8 cellular contexts compared by ENCODE assay signal in the genomic region with DNA sequence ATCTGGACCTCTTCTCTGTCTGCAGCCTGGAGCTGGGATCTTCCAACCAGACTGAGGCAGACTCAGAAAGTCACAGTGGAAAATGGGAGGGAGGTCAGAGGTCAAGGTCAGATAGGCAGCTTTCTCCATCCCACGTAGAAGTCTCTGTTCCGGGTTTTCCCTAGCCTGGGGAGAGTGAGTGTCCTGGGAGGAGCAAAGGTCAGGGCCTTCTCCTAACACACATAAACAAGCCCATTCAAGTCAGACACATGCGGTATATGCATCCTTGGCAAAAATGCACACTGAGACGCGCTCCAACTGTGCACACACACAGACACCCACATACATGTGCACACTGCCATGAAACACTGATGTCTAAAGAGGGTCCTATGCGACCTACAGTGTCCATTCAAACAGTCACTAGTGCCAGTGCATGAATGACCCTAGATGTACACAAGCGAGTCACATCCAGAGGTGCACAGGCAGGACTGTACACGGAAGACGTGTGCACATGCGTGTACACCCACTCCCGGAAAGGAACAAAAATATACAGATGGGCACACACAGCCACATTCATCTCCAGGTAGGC. TPM values are rescaled to one million over a fixed set of nuclear protein-coding genes. Genes with fewer than 3 reads are reported as not detected.
A peak's percentile ranks its signal among the peaks of the same experiment; 100 is the strongest.
DNase-seq lines count a peak whose midpoint lies in the region; ATAC-seq, FAIRE-seq and TF ChIP-seq lines count a peak whose summit lies in the region.

No MANE protein-coding gene starts in this region.

- peak overlapping the region; percentile 80 for H3K4me2 ChIP-seq in keratinocyte (ENCODE audit: control insufficient read depth, extremely low read depth, insufficient read depth, low read depth, low read length)

- no peak overlapping the region for H2AFZ ChIP-seq in keratinocyte (ENCODE audit: control insufficient read depth, low read length)

- H3K27me3 Mint-ChIP-seq in activated naive CD8-positive, alpha-beta T cell treated with anti-CD3 and anti-CD28 coated beads for 36 hours = no peaks in the 10 kb centered on the region

- H3K9me3 ChIP-seq in keratinocyte (ENCODE audit: control insufficient read depth, low read depth, low read length) = no peaks in the 10 kb centered on the region

- ATAC-seq in HG03354 (IDR thresholded peaks at IDR 0.05; ENCODE audit: poor library complexity, severe bottlenecking, unreplicated experiment) (peak; percentile 2), HG03457 (IDR thresholded peaks at IDR 0.05; ENCODE audit: unreplicated experiment) (no peak)

- H3K79me2 ChIP-seq in keratinocyte (ENCODE audit: control insufficient read depth, insufficient read depth, low read length) = peaks cover 53% of the 10 kb centered on the region

- H3K4me3 Mint-ChIP-seq in activated naive CD8-positive, alpha-beta T cell treated with anti-CD3 and anti-CD28 coated beads for 36 hours = peak overlapping the region; percentile 98

- peaks cover under 1% of the 10 kb centered on the region for H3K9me3 Mint-ChIP-seq in activated naive CD8-positive, alpha-beta T cell treated with anti-CD3 and anti-CD28 coated beads for 36 hours

- H3K9me1 ChIP-seq in keratinocyte (ENCODE audit: control insufficient read depth, extremely low read depth, insufficient read depth, low read length) = no peaks in the 10 kb centered on the region

- DNase-seq in GM06990 (ENCODE audit: extremely low read depth, insufficient read length) (no peak), keratinocyte (ENCODE audit: low read depth, low spot score) (no peak), substantia nigra (lab: John Stamatoyannopoulos, UW) (no peak), T-helper 9 cell (no peak), SHP77 treated with DMSO at 0.1 percent for 48 hours (lab: John Stamatoyannopoulos, UW) (no peak)
- no peak for DNase-seq in activated naive CD8-positive, alpha-beta T cell treated with anti-CD3 and anti-CD28 coated beads for 36 hours

- H3K36me3 Mint-ChIP-seq in activated naive CD8-positive, alpha-beta T cell treated with anti-CD3 and anti-CD28 coated beads for 36 hours = peaks cover 36% of the 10 kb centered on the region

- TF ChIP-seq CTCF in GM06990 (IDR thresholded peaks at IDR 0.05; ENCODE audit: insufficient read depth, low read length, poor library complexity, severe bottlenecking) (no peak), keratinocyte (optimal IDR thresholded peaks at IDR 0.05 in 1 of 3, IDR thresholded peaks at IDR 0.05 in 1 of 3, conservative IDR thresholded peaks at IDR 0.05 in 1 of 3; ENCODE audit: extremely low read depth in 1 of 3, insufficient read depth in 2 of 3, low read length in 3 of 3) (no peak)

- peak overlapping the region; percentile 91 for H3K27ac Mint-ChIP-seq in activated naive CD8-positive, alpha-beta T cell treated with anti-CD3 and anti-CD28 coated beads for 36 hours

- dilution Hi-C loops in keratinocyte (cut with MboI; ENCODE audit: extremely low pct_ligation_motif_present, low sequenced_read_pairs) = no loop called here

- H3K36me3 ChIP-seq in GM06990 (ENCODE audit: control insufficient read depth, insufficient read depth, low read length) (peaks cover 11% of the 10 kb centered on the region), keratinocyte (ENCODE audit: control insufficient read depth in 2 of 2, extremely low read depth in 1 of 2, insufficient read depth in 2 of 2, low read length in 2 of 2) (peaks cover 5 to 13% of the 10 kb centered on the region in 2 experiments)

- H4K20me1 ChIP-seq in keratinocyte (ENCODE audit: control insufficient read depth, extremely low read depth, insufficient read depth, low read length) = peaks cover 5% of the 10 kb centered on the region

- H3K27me3 ChIP-seq in GM06990 (replicated peaks; ENCODE audit: control insufficient read depth, insufficient read depth, low read length) = no peaks in the 10 kb centered on the region
- H3K27me3 ChIP-seq in keratinocyte (ENCODE audit: control insufficient read depth, extremely low read depth, insufficient read depth, low read length) = no peaks in the 10 kb centered on the region

- H3K27ac ChIP-seq in keratinocyte (ENCODE audit: control insufficient read depth, insufficient read depth, low read length) (peak overlapping the region; percentile 22), substantia nigra (ENCODE audit: low read depth, low read length, poor library complexity, severe bottlenecking) (peak overlapping the region; percentile 85)

- FAIRE-seq in keratinocyte (lab: Jason Lieb, UNC) = peak; percentile 61

- peak overlapping the region; percentile 94 for H3K4me3 ChIP-seq in GM06990 (replicated peaks; ENCODE audit: low read depth, low read length)
- H3K4me3 ChIP-seq in keratinocyte (ENCODE audit: control insufficient read depth in 2 of 3, extremely low read depth in 1 of 3, insufficient read depth in 2 of 3, low read depth in 1 of 3, low read length in 3 of 3) = peak overlapping the region; percentile 75 to 91 (median 76)

- H3K4me1 ChIP-seq in keratinocyte (ENCODE audit: control insufficient read depth, extremely low read depth, insufficient read depth, low read length) = peaks cover 29% of the 10 kb centered on the region

- peak overlapping the region; percentile 89 for H3K9ac ChIP-seq in keratinocyte (ENCODE audit: control insufficient read depth, extremely low read depth, insufficient read depth, low read length)

- peaks cover 66% of the 10 kb centered on the region for H3K4me1 Mint-ChIP-seq in activated naive CD8-positive, alpha-beta T cell treated with anti-CD3 and anti-CD28 coated beads for 36 hours

RNA-seq across cellular contexts. Expression of a gene that starts 0.7 kb away (rescaled TPM):
- total RNA-seq in activated naive CD8-positive, alpha-beta T cell treated with anti-CD3 and anti-CD28 coated beads for 36 hours = 100 to 1,000 TPM; 127 to 134 TPM
- 70.4 to 113 TPM (median 77.0 TPM) in 3 replicates for polyA plus RNA-seq in keratinocyte
- polyA plus RNA-seq in keratinocyte (2011; ENCODE audit: low read depth) = 17.4 TPM
- 66.4 and 134 TPM in 2 replicates for polyA plus RNA-seq in keratinocyte (2011; cell fraction: cytosol; rRNA removed)
- 63.2 and 86.3 TPM in 2 replicates for polyA plus RNA-seq in keratinocyte (2011; cell fraction: nucleus; rRNA removed)
- 33.1 and 98.3 TPM in 2 replicates for polyA plus RNA-seq in keratinocyte (2012; ENCODE audit: low replicate concordance)
- polyA minus RNA-seq in keratinocyte = 57.0 to 139 TPM (median 67.1 TPM) in 3 replicates
- 124 TPM for polyA minus RNA-seq in keratinocyte (2011; cell fraction: cytosol; rRNA and poly(A)+ RNA removed)
- polyA minus RNA-seq in keratinocyte (2011; cell fraction: nucleus; rRNA and poly(A)+ RNA removed) = 41.2 and 43.6 TPM in 2 replicates

RNA-seq across cellular contexts. Expression of a gene that starts 7.3 kb away (rescaled TPM):
- 10 to 100 TPM; 69.7 to 74.9 TPM for total RNA-seq in activated naive CD8-positive, alpha-beta T cell treated with anti-CD3 and anti-CD28 coated beads for 36 hours
- polyA plus RNA-seq in keratinocyte = 6.4 to 8.0 TPM (median 6.5 TPM) in 3 replicates
- polyA plus RNA-seq in keratinocyte (2011; ENCODE audit: low read depth) = 3.3 TPM
- 4.8 and 6.3 TPM in 2 replicates for polyA plus RNA-seq in keratinocyte (2011; cell fraction: cytosol; rRNA removed)
- polyA plus RNA-seq in keratinocyte (2011; cell fraction: nucleus; rRNA removed) = 10.4 and 10.6 TPM in 2 replicates
- 2.6 and 5.5 TPM in 2 replicates for polyA plus RNA-seq in keratinocyte (2012; ENCODE audit: low replicate concordance)
- 7.5 to 11.3 TPM (median 10.0 TPM) in 3 replicates for polyA minus RNA-seq in keratinocyte
- 9.0 TPM for polyA minus RNA-seq in keratinocyte (2011; cell fraction: cytosol; rRNA and poly(A)+ RNA removed)
- polyA minus RNA-seq in keratinocyte (2011; cell fraction: nucleus; rRNA and poly(A)+ RNA removed) = 2.0 and 3.7 TPM in 2 replicates

RNA-seq across cellular contexts. Expression of a gene that starts 12.8 kb away (rescaled TPM):
- 1 to 10 TPM in 1 of 2 experiments, under 1 TPM in 1; 0.85 to 1.4 TPM for total RNA-seq in activated naive CD8-positive, alpha-beta T cell treated with anti-CD3 and anti-CD28 coated beads for 36 hours
- polyA plus RNA-seq in keratinocyte = not detected in 3 replicates
- polyA plus RNA-seq in keratinocyte (2011; ENCODE audit: low read depth) = not detected
- not detected in 2 replicates for polyA plus RNA-seq in keratinocyte (2011; cell fraction: cytosol; rRNA removed)
- polyA plus RNA-seq in keratinocyte (2011; cell fraction: nucleus; rRNA removed) = 0.12 and 0.18 TPM in 2 replicates
- 0.20 TPM in 1 of 2 replicates, not detected in the other for polyA plus RNA-seq in keratinocyte (2012; ENCODE audit: low replicate concordance)
- 0.13 TPM in 1 of 3 replicates, not detected in the others for polyA minus RNA-seq in keratinocyte
- not detected for polyA minus RNA-seq in keratinocyte (2011; cell fraction: cytosol; rRNA and poly(A)+ RNA removed)
- not detected in 2 replicates for polyA minus RNA-seq in keratinocyte (2011; cell fraction: nucleus; rRNA and poly(A)+ RNA removed)

RNA-seq across cellular contexts. Expression of a gene that starts 40.2 kb away (rescaled TPM):
- 100 to 1,000 TPM; 121 to 123 TPM for total RNA-seq in activated naive CD8-positive, alpha-beta T cell treated with anti-CD3 and anti-CD28 coated beads for 36 hours
- polyA plus RNA-seq in keratinocyte = 53.1 to 75.1 TPM (median 74.4 TPM) in 3 replicates
- 21.7 TPM for polyA plus RNA-seq in keratinocyte (2011; ENCODE audit: low read depth)
- polyA plus RNA-seq in keratinocyte (2011; cell fraction: cytosol; rRNA removed) = 41.5 and 63.2 TPM in 2 replicates
- polyA plus RNA-seq in keratinocyte (2011; cell fraction: nucleus; rRNA removed) = 44.9 and 48.6 TPM in 2 replicates
- polyA plus RNA-seq in keratinocyte (2012; ENCODE audit: low replicate concordance) = 36.5 and 62.0 TPM in 2 replicates
- polyA minus RNA-seq in keratinocyte = 44.0 to 86.1 TPM (median 63.8 TPM) in 3 replicates
- polyA minus RNA-seq in keratinocyte (2011; cell fraction: cytosol; rRNA and poly(A)+ RNA removed) = 39.5 TPM
- 28.3 and 53.8 TPM in 2 replicates for polyA minus RNA-seq in keratinocyte (2011; cell fraction: nucleus; rRNA and poly(A)+ RNA removed)

RNA-seq across cellular contexts. Expression of a gene that starts 40.3 kb away (rescaled TPM):
- 10 to 100 TPM; 59.4 to 63.0 TPM for total RNA-seq in activated naive CD8-positive, alpha-beta T cell treated with anti-CD3 and anti-CD28 coated beads for 36 hours
- polyA plus RNA-seq in keratinocyte = 54.6 to 109 TPM (median 74.1 TPM) in 3 replicates
- polyA plus RNA-seq in keratinocyte (2011; ENCODE audit: low read depth) = 31.4 TPM
- polyA plus RNA-seq in keratinocyte (2011; cell fraction: cytosol; rRNA removed) = 70.5 and 82.2 TPM in 2 replicates
- 119 and 125 TPM in 2 replicates for polyA plus RNA-seq in keratinocyte (2011; cell fraction: nucleus; rRNA removed)
- polyA plus RNA-seq in keratinocyte (2012; ENCODE audit: low replicate concordance) = 51.4 and 67.5 TPM in 2 replicates
- 48.8 to 118 TPM (median 51.9 TPM) in 3 replicates for polyA minus RNA-seq in keratinocyte
- 53.9 TPM for polyA minus RNA-seq in keratinocyte (2011; cell fraction: cytosol; rRNA and poly(A)+ RNA removed)
- polyA minus RNA-seq in keratinocyte (2011; cell fraction: nucleus; rRNA and poly(A)+ RNA removed) = 40.9 and 59.5 TPM in 2 replicates
